ENCODE assay signal across 13 cellular contexts in genomic region chr12:79327465-79327864, GRCh38.
DNase-seq lines count a peak whose midpoint lies in the region; ATAC-seq and TF ChIP-seq lines count a peak whose summit lies in the region.
"Had no signal": no experiment of that assay in that cellular context is flagged by ENCODE, and none has a peak within 500 bp of the region (broad histone marks: within the 10 kb centered on the region; RNA-seq: fewer than 3 reads in every experiment).

No MANE protein-coding gene starts in this region.

- intact Hi-C loops in CD4-positive, alpha-beta T cell (cut with DNase I, micrococcal nuclease), result no loop called here

- no peak for TF ChIP-seq CTCF in epithelial cell of esophagus (IDR thresholded peaks at IDR 0.05; ENCODE audit: insufficient read depth, low read depth, low read length, missing control alignments)
- TF ChIP-seq CTCF in CD4-positive, alpha-beta T cell (IDR thresholded peaks at IDR 0.05), result no peak
- no peak for TF ChIP-seq CTCF in endothelial cell (IDR thresholded peaks at IDR 0.05; ENCODE audit: unreplicated experiment)

- H3K4me3 Mint-ChIP-seq in CD4-positive, alpha-beta T cell, result no peak overlapping the region
- no peak overlapping the region for H3K4me3 Mint-ChIP-seq in endothelial cell (ENCODE audit: unreplicated experiment)
- H3K4me3 Mint-ChIP-seq: B cell; CD4-positive, alpha-beta memory T cell; IgD-negative memory B cell had no signal

- POLR2A ChIA-PET in CD4-positive, alpha-beta T cell (lab: Charles Lee), result no interaction called here
- POLR2A ChIA-PET in HEK293T (lab: Yijun Ruan, JAX), result no interaction called here

- DNase-seq in HT1080 (ENCODE audit: low read depth) (peak; percentile 22), epithelial cell of esophagus (ENCODE audit: low read depth) (peak; percentile 7), epidermal melanocyte (ENCODE audit: insufficient read length, low spot score) (no peak), endothelial cell (ENCODE audit: low spot score) (no peak), HEK293T (ENCODE audit: extremely low spot score) (no peak)
- DNase-seq in CD4-positive, alpha-beta T cell, result no peak
- DNase-seq: ACHN; CD4-positive, alpha-beta memory T cell; GF-D8; KG1 had no signal

- peak overlapping the region; percentile 9 for H3K27ac ChIP-seq in angular gyrus (ENCODE audit: low read depth, low read length)
- H3K27ac ChIP-seq in CD4-positive, alpha-beta T cell (ENCODE audit: low read depth, low read length), result no peak overlapping the region

- no peaks in the 10 kb centered on the region for H3K27me3 ChIP-seq in CD4-positive, alpha-beta T cell (ENCODE audit: control insufficient read depth, insufficient read depth, low read length)

- CTCF ChIA-PET in CD4-positive, alpha-beta T cell (lab: Charles Lee), result no interaction called here
- CTCF ChIA-PET in HEK293T (lab: Yijun Ruan, JAX), result interaction anchor here (0.6 kb wide), 1 partner anchor 648 kb away, joined by 6 read pairs; no protein-coding TSS in a partner anchor

- ATAC-seq in CD4-positive, alpha-beta T cell (ENCODE audit: poor library complexity), result no peak

- H3K27me3 Mint-ChIP-seq in CD4-positive, alpha-beta T cell, result no peaks in the 10 kb centered on the region
- H3K27me3 Mint-ChIP-seq in endothelial cell (ENCODE audit: unreplicated experiment), result no peaks in the 10 kb centered on the region
- H3K27me3 Mint-ChIP-seq: B cell; CD4-positive, alpha-beta memory T cell; IgD-negative memory B cell had no signal

- H3K9me3 ChIP-seq in CD4-positive, alpha-beta T cell (ENCODE audit: control insufficient read depth, low read length), result no peaks in the 10 kb centered on the region

- peaks cover 2% of the 10 kb centered on the region for H3K9me3 Mint-ChIP-seq in CD4-positive, alpha-beta T cell
- no peaks in the 10 kb centered on the region for H3K9me3 Mint-ChIP-seq in endothelial cell (ENCODE audit: unreplicated experiment)

- H3K36me3 Mint-ChIP-seq in CD4-positive, alpha-beta T cell (ENCODE audit: low read depth), result no peaks in the 10 kb centered on the region
- H3K36me3 Mint-ChIP-seq in endothelial cell (ENCODE audit: low read depth, unreplicated experiment), result no peaks in the 10 kb centered on the region
- H3K36me3 Mint-ChIP-seq: CD4-positive, alpha-beta memory T cell; IgD-negative memory B cell had no signal

- no peak overlapping the region for H3K27ac Mint-ChIP-seq in CD4-positive, alpha-beta T cell
- no peak overlapping the region for H3K27ac Mint-ChIP-seq in endothelial cell (ENCODE audit: unreplicated experiment)
- H3K27ac Mint-ChIP-seq: B cell; CD4-positive, alpha-beta memory T cell; IgD-negative memory B cell had no signal

- H3K4me3 ChIP-seq in epithelial cell of esophagus (ENCODE audit: low read length), result no peak overlapping the region

- H3K4me1 Mint-ChIP-seq in CD4-positive, alpha-beta T cell (ENCODE audit: low read depth), result no peaks in the 10 kb centered on the region
- H3K4me1 Mint-ChIP-seq in endothelial cell (ENCODE audit: unreplicated experiment), result peaks cover 2% of the 10 kb centered on the region
- H3K4me1 Mint-ChIP-seq: B cell; CD4-positive, alpha-beta memory T cell; IgD-negative memory B cell had no signal

TF ChIP-seq in HEK293T, 16 proteins besides CTCF, POLR2A, EP300 and RAD21:
- no peak for TF ChIP-seq CTBP1 (IDR thresholded peaks at IDR 0.05; ENCODE audit: borderline replicate concordance)
- TF ChIP-seq LEF1 (IDR thresholded peaks at IDR 0.05; ENCODE audit: borderline replicate concordance), result no peak
- TF ChIP-seq ZNF384 (IDR thresholded peaks at IDR 0.05), result no peak
- no peak for TF ChIP-seq PKNOX1 (IDR thresholded peaks at IDR 0.05)
- TF ChIP-seq FOXK2 (IDR thresholded peaks at IDR 0.05), result no peak
- TF ChIP-seq SP1 (IDR thresholded peaks at IDR 0.05), result no peak
- TF ChIP-seq FOXA1 (IDR thresholded peaks at IDR 0.05), result no peak
- no peak for TF ChIP-seq L3MBTL2 (conservative IDR thresholded peaks at IDR 0.05)
- no peak for TF ChIP-seq TARDBP (IDR thresholded peaks at IDR 0.05)
- no peak for TF ChIP-seq ARNT (IDR thresholded peaks at IDR 0.05)
- no peak for TF ChIP-seq HDGF (IDR thresholded peaks at IDR 0.05; ENCODE audit: borderline replicate concordance)
- TF ChIP-seq BHLHE40 (IDR thresholded peaks at IDR 0.05; ENCODE audit: borderline replicate concordance), result no peak
- no peak for TF ChIP-seq ELF4 (IDR thresholded peaks at IDR 0.05)
- no peak for TF ChIP-seq FOXM1 (IDR thresholded peaks at IDR 0.05; ENCODE audit: borderline replicate concordance)
- no peak for TF ChIP-seq SUZ12 (IDR thresholded peaks at IDR 0.05)
- TF ChIP-seq NFRKB (IDR thresholded peaks at IDR 0.05), result no peak
TF ChIP-seq in HEK293T: peak in this region for 0.

Comparison
In these comparisons a context has a peak if more than half of its experiments do, and no peak if none do; other contexts are left out.
1. DNase-seq: peak in HT1080 (single experiment) and epithelial cell of esophagus (single experiment); none in epidermal melanocyte (single experiment), CD4-positive, alpha-beta T cell (0 of 10), endothelial cell (single experiment) and HEK293T (single experiment).